In the genomic region with DNA sequence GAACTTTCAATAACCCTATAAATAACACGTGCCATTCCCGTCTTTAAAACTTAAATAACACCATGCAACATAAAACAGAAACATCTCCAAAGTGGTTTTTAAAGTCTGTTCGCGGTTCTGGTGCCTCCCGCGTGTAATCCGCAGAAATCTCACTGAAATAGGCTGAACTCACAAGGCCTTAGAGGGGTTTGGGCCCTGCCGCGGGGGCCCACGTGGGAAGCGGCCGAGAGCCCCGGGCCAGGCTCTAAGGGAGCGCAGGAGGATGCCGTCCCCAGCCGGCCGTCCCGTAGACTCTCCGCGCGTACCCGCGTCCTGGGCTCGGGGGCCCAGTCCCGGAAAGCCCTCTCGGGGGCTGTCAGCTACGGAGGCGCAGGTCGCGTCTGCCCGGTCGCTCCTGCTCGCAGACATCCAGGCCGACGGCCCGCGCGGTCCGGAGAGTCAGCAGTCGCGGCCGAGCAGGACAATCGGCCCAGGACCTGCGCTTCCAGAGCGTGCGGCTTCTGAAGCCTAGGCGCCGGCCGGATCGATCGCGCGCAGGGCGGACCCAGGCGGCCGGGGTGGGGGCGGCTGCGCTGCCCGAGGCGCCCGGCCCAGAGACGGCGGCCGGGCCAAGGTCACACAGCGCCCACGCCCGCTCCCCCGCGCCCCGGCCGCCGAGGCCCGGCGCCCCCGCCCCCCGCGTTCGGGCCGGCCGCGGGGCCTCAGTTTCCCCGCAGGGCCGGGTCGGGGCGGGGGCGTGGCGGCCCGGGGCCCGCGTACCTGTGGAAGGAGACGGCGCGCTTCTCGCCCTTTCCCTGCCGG, we compare ENCODE assay signal across 8 cellular contexts. TPM values are rescaled to one million over a fixed set of nuclear protein-coding genes. Genes with fewer than 3 reads are reported as not detected.
DNase-seq lines count a peak whose midpoint lies in the region; ATAC-seq, FAIRE-seq and TF ChIP-seq lines count a peak whose summit lies in the region.

No MANE protein-coding gene starts in this region.

- H3K4me2 ChIP-seq in K562 (ENCODE audit: insufficient read depth, low read length), result peak overlapping the region; percentile 89

- H3K27me3 ChIP-seq in K562 (ENCODE audit: control insufficient read depth in 2 of 2, insufficient read depth in 2 of 2, low read length in 2 of 2), result no peaks in the 10 kb centered on the region

- no peak for TF ChIP-seq POLR2A in K562 (conservative IDR thresholded peaks at IDR 0.05)

- peak overlapping the region; percentile 77 for H3K4me3 ChIP-seq in AG09309 (ENCODE audit: control insufficient read depth, low read depth, low read length)
- H3K4me3 ChIP-seq in K562, result peak overlapping the region; percentile 87

- TF ChIP-seq EP300 in K562 (IDR thresholded peaks at IDR 0.05; ENCODE audit: low read length), result no peak

- peak overlapping the region; percentile 74; the same call in 1 of the 2 replicates for H2AFZ ChIP-seq in K562 (ENCODE audit: low read depth, low read length)

- TF ChIP-seq CTCF in AG09309 (IDR thresholded peaks at IDR 0.05; ENCODE audit: control insufficient read depth, insufficient read depth, low read depth, low read length, missing control alignments) (no peak), RWPE1 (conservative IDR thresholded peaks at IDR 0.05; ENCODE audit: low read depth) (no peak), K562 (IDR thresholded peaks at IDR 0.05 in 2 of 3, conservative IDR thresholded peaks at IDR 0.05 in 1 of 3; ENCODE audit: insufficient read depth in 2 of 3, low read depth in 1 of 3, low read length in 3 of 3) (no peak)

- H3K9me3 ChIP-seq in K562 (replicated peaks; ENCODE audit: control insufficient read depth, insufficient read depth, low read depth, low read length), result no peaks in the 10 kb centered on the region; the same call in 1 of the 2 replicates

- peak overlapping the region; percentile 81 to 100 for H3K9ac ChIP-seq in K562 (ENCODE audit: insufficient read depth in 1 of 2, low read depth in 2 of 2, low read length in 2 of 2)

- no peaks in the 10 kb centered on the region for H3K9me3 Mint-ChIP-seq in immature natural killer cell

- peak; percentile 26 for FAIRE-seq in K562 (lab: Jason Lieb, UNC)

- H3K4me3 Mint-ChIP-seq in immature natural killer cell, result peak overlapping the region; percentile 78 to 83 (median 80)

- POLR2A ChIA-PET in RWPE1 (lab: Yijun Ruan, JAX; ENCODE audit: low non-redundant PET), result interaction anchor here (0.7 kb wide), 1 partner anchor 66 kb away, joined by 5 read pairs; the partner anchor contains the start of gene ING5
- POLR2A ChIA-PET in K562 (lab: Yijun Ruan, JAX), result interaction anchor here (1.1 to 2.1 kb wide), 3 partner anchors 11 to 23 kb away, joined by 3 to 14 read pairs (median 3); no protein-coding TSS in a partner anchor

- H3K79me2 ChIP-seq in K562 (ENCODE audit: control insufficient read depth, insufficient read depth, low read length), result peaks cover 82% of the 10 kb centered on the region

- H3K27me3 Mint-ChIP-seq in immature natural killer cell (ENCODE audit: low read depth in 3 of 3), result peaks cover 2 to 7% (median 3%) of the 10 kb centered on the region in 3 donors

- peaks cover 38 to 43% of the 10 kb centered on the region in 2 donors for H3K4me1 Mint-ChIP-seq in immature natural killer cell

- 0% methylated on average over 29 of the region's 95 CpGs for WGBS in K562 (ENCODE audit: insufficient coverage, low coverage, missing lambda C conversion rate)

- peak overlapping the region; percentile 96 for H3K27ac ChIP-seq in RWPE1
- H3K27ac ChIP-seq in K562 (ENCODE audit: extremely low read depth, low read depth, low read length), result peak overlapping the region; percentile 100

- intact Hi-C loops in K562 (cut with micrococcal nuclease), result no loop called here

- DNase-seq in AG09309 (ENCODE audit: low read depth) (no peak), RWPE1 (ENCODE audit: low spot score) (peak; percentile 30), K562 (ENCODE audit: extremely low read depth in 1 of 4, low spot score in 3 of 4) (peak; percentile 42 to 70 (median 58)), immature natural killer cell (peak; percentile 19 to 30 (median 21)), NCI-H2107 treated with DMSO at 0.1 percent for 48 hours (lab: John Stamatoyannopoulos, UW; ENCODE audit: unreplicated experiment) (no peak)
- peak; percentile 34 to 57 for DNase-seq in stimulated activated CD4-positive, alpha-beta T cell treated with anti-CD3 and anti-CD28 coated beads, Interleukin-2, amount 100 ng/mL, for 24 hours

- H3K4me1 ChIP-seq in K562 (replicated peaks in 1 of 2; ENCODE audit: control insufficient read depth in 2 of 2, insufficient read depth in 2 of 2, low read length in 2 of 2), result peaks cover 7 to 20% of the 10 kb centered on the region in 2 experiments; a peak in 3 of 5 replicates

- no TSS peak for BruUV-seq in K562 (replicated peaks; lab: Mats Ljungman, UMichigan)

- CTCF ChIA-PET in RWPE1 (lab: Yijun Ruan, JAX) (no interaction called here), K562 (lab: Yijun Ruan, JAX; ENCODE audit: low intra/inter-chr PET ratio) (no interaction called here)

- ATAC-seq in GM18907 (IDR thresholded peaks at IDR 0.05; ENCODE audit: unreplicated experiment) (peak; percentile 31), HG03066 (IDR thresholded peaks at IDR 0.05; ENCODE audit: low read depth, unreplicated experiment) (peak; percentile 32), K562 (peak; percentile 59)

- H3K36me3 Mint-ChIP-seq in immature natural killer cell, result peaks cover 0 to 16% (median 0%) of the 10 kb centered on the region in 3 donors

- H3K9me1 ChIP-seq in K562 (ENCODE audit: control insufficient read depth, insufficient read depth, low read length), result no peaks in the 10 kb centered on the region

- in situ Hi-C loops in K562 (cut with MboI), result no loop called here

- no peak for TF ChIP-seq RAD21 in K562 (CRISPR knock-in tag; conservative IDR thresholded peaks at IDR 0.05 in 1 of 2, IDR thresholded peaks at IDR 0.05 in 1 of 2)

- H4K20me1 ChIP-seq in K562 (replicated peaks; ENCODE audit: control insufficient read depth, insufficient read depth, low read length), result no peaks in the 10 kb centered on the region

- peaks cover 54% of the 10 kb centered on the region; the same call in 2 of the 3 replicates for H3K36me3 ChIP-seq in K562 (ENCODE audit: control insufficient read depth, insufficient read depth, low read length)

- H3K27ac Mint-ChIP-seq in immature natural killer cell, result peak overlapping the region; percentile 49 to 81 (median 66)

RNA-seq across cellular contexts. Expression of gene THAP4, which starts 0.6 kb away (rescaled TPM):
- total RNA-seq in K562 (2011; cell fraction: chromatin; rRNA removed; ENCODE audit: low replicate concordance), result 16.6 and 44.7 TPM in 2 replicates
- 27.8 and 36.2 TPM in 2 replicates for total RNA-seq in K562 (2011; cell fraction: nucleolus; rRNA removed)
- 21.6 and 23.1 TPM in 2 replicates for total RNA-seq in K562 (2011; cell fraction: nucleoplasm; rRNA removed)
- total RNA-seq in K562 (2014; rRNA removed) (56.2 and 79.2 TPM in 2 replicates), K562 (2014; rRNA removed; fragmentation: Illumina TruSeq; extraction: Trizol) (16.5 and 26.3 TPM in 2 replicates), K562 (2015; rRNA removed; fragmentation: Illumina TruSeq; extraction: Trizol) (50.1 and 50.5 TPM in 2 replicates), K562 (2021) (60.9 and 65.9 TPM in 2 replicates)
- polyA plus RNA-seq in K562 (2011; rRNA removed) (25.6 and 33.3 TPM in 2 replicates), K562 (2014; fragmentation: Illumina TruSeq; extraction: Trizol) (44.1 and 73.5 TPM in 2 replicates), K562 (2014; fragmentation: Nextera tagmentation; extraction: Ambion mirVana) (1 to 10 TPM; 8.6 to 9.2 TPM), K562 (2014; rRNA removed) (43.9 and 49.2 TPM in 2 replicates), immature natural killer cell (10 to 100 TPM; 20.0 to 39.5 (median 29.4) TPM)
- 32.2 and 65.6 TPM in 2 replicates for polyA plus RNA-seq in K562 (2011; cell fraction: cytosol; rRNA removed)
- 19.3 and 26.4 TPM in 2 replicates for polyA plus RNA-seq in K562 (2011; cell fraction: nucleus; rRNA removed)
- polyA plus RNA-seq in K562 (2012), result 42.1 and 45.0 TPM in 2 replicates
- 14.2 and 18.5 TPM in 2 replicates for polyA minus RNA-seq in K562 (2011; rRNA and poly(A)+ RNA removed)
- 25.8 and 30.1 TPM in 2 replicates for polyA minus RNA-seq in K562 (2011; cell fraction: cytosol; rRNA and poly(A)+ RNA removed)
- polyA minus RNA-seq in K562 (2011; cell fraction: nucleus; rRNA and poly(A)+ RNA removed), result 12.4 and 12.9 TPM in 2 replicates

RNA-seq across cellular contexts. Expression of gene ATG4B, which starts 1.1 kb away (rescaled TPM):
- 190 and 391 TPM in 2 replicates for total RNA-seq in K562 (2011; cell fraction: chromatin; rRNA removed; ENCODE audit: low replicate concordance)
- total RNA-seq in K562 (2011; cell fraction: nucleolus; rRNA removed), result 192 and 201 TPM in 2 replicates
- total RNA-seq in K562 (2011; cell fraction: nucleoplasm; rRNA removed), result 147 and 161 TPM in 2 replicates
- total RNA-seq in K562 (2014; rRNA removed) (32.1 and 45.3 TPM in 2 replicates), K562 (2014; rRNA removed; fragmentation: Illumina TruSeq; extraction: Trizol) (28.9 and 36.3 TPM in 2 replicates), K562 (2015; rRNA removed; fragmentation: Illumina TruSeq; extraction: Trizol) (28.5 and 35.6 TPM in 2 replicates), K562 (2021) (51.7 and 54.9 TPM in 2 replicates)
- polyA plus RNA-seq in K562 (2011; rRNA removed) (58.8 and 75.1 TPM in 2 replicates), K562 (2014; fragmentation: Illumina TruSeq; extraction: Trizol) (49.6 and 55.9 TPM in 2 replicates), K562 (2014; fragmentation: Nextera tagmentation; extraction: Ambion mirVana) (10 to 100 TPM in 1 of 2 experiments, 1 to 10 TPM in 1; 5.9 to 13.2 TPM), K562 (2014; rRNA removed) (47.1 and 58.1 TPM in 2 replicates), immature natural killer cell (10 to 100 TPM; 70.5 to 78.9 (median 77.2) TPM)
- 53.1 and 78.3 TPM in 2 replicates for polyA plus RNA-seq in K562 (2011; cell fraction: cytosol; rRNA removed)
- polyA plus RNA-seq in K562 (2011; cell fraction: nucleus; rRNA removed), result 238 and 272 TPM in 2 replicates
- 49.9 and 50.6 TPM in 2 replicates for polyA plus RNA-seq in K562 (2012)
- polyA minus RNA-seq in K562 (2011; rRNA and poly(A)+ RNA removed), result 46.1 and 62.6 TPM in 2 replicates
- 34.6 and 38.6 TPM in 2 replicates for polyA minus RNA-seq in K562 (2011; cell fraction: cytosol; rRNA and poly(A)+ RNA removed)
- polyA minus RNA-seq in K562 (2011; cell fraction: nucleus; rRNA and poly(A)+ RNA removed), result 46.6 and 70.8 TPM in 2 replicates

RNA-seq across cellular contexts. Expression of gene DTYMK, which starts 50.2 kb away (rescaled TPM):
- total RNA-seq in K562 (2011; cell fraction: chromatin; rRNA removed; ENCODE audit: low replicate concordance), result 57.7 and 95.5 TPM in 2 replicates
- 74.7 and 77.5 TPM in 2 replicates for total RNA-seq in K562 (2011; cell fraction: nucleolus; rRNA removed)
- total RNA-seq in K562 (2011; cell fraction: nucleoplasm; rRNA removed), result 86.8 and 106 TPM in 2 replicates
- total RNA-seq in K562 (2014; rRNA removed) (78.1 and 81.1 TPM in 2 replicates), K562 (2014; rRNA removed; fragmentation: Illumina TruSeq; extraction: Trizol) (26.5 and 31.9 TPM in 2 replicates), K562 (2015; rRNA removed; fragmentation: Illumina TruSeq; extraction: Trizol) (47.9 and 55.3 TPM in 2 replicates), K562 (2021) (83.3 and 85.0 TPM in 2 replicates)
- polyA plus RNA-seq in K562 (2011; rRNA removed) (51.2 and 51.8 TPM in 2 replicates), K562 (2014; fragmentation: Illumina TruSeq; extraction: Trizol) (43.4 and 50.3 TPM in 2 replicates), K562 (2014; fragmentation: Nextera tagmentation; extraction: Ambion mirVana) (10 to 100 TPM in 1 of 2 experiments, 1 to 10 TPM in 1; 8.2 to 20.4 TPM), K562 (2014; rRNA removed) (68.7 and 79.5 TPM in 2 replicates), immature natural killer cell (10 to 100 TPM; 43.8 to 60.3 (median 51.0) TPM)
- polyA plus RNA-seq in K562 (2011; cell fraction: cytosol; rRNA removed), result 45.7 and 67.7 TPM in 2 replicates
- polyA plus RNA-seq in K562 (2011; cell fraction: nucleus; rRNA removed), result 49.7 and 59.0 TPM in 2 replicates
- 49.1 and 64.7 TPM in 2 replicates for polyA plus RNA-seq in K562 (2012)
- polyA minus RNA-seq in K562 (2011; rRNA and poly(A)+ RNA removed), result 9.9 and 12.3 TPM in 2 replicates
- 22.5 and 22.9 TPM in 2 replicates for polyA minus RNA-seq in K562 (2011; cell fraction: cytosol; rRNA and poly(A)+ RNA removed)
- polyA minus RNA-seq in K562 (2011; cell fraction: nucleus; rRNA and poly(A)+ RNA removed), result 12.9 and 17.8 TPM in 2 replicates

Comparison
In these comparisons a context has a peak if more than half of its experiments do, and no peak if none do; other contexts are left out.
1. DNase-seq: peak in RWPE1 (single experiment), K562 (4 of 4), immature natural killer cell (3 of 3) and stimulated activated CD4-positive, alpha-beta T cell treated with anti-CD3 and anti-CD28 coated beads, Interleukin-2, amount 100 ng/mL, for 24 hours (2 of 2); none in AG09309 (single experiment) and NCI-H2107 treated with DMSO at 0.1 percent for 48 hours (single experiment).
2. Peak in every context shown above with its lines, with median percentiles within 50 percentile points of each other: ATAC-seq.